ENCODE assay signal across 3 cellular contexts in the genomic region with DNA sequence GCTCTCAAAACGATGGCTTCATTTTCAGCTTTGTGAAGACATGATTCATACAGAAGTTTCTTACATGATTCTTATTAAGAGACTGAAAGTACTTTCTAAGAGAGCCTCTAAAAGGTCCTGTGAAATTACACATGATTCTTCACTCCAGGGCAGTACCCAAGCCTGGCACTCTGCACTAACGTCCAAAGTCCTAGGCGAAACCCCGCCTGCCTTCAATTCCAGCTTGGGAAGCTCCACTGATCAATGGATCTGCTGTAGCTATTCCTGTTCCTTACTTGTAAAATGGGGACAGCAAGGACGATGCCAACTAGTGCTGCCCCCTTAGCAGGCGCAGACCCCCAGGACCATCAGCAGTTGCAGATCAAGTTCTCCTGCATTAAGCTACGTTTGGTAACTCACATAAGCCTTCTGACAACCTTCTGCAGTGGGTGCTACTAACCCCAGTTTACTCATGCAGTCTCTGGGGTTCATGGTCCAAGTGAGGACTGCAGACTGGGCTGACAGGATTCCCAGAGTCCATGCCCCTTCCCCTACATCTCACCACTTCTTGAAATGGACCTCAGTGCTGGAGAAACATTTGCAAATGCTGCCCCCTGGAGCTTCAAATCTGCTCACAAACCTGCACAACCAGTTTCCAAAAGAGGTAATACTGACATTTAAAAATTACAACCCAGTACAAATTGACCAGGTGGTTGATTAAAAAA.
TF ChIP-seq lines count a peak whose summit lies in the region.

No MANE protein-coding gene starts in this region.

TF ChIP-seq in IMR-90, 13 proteins besides CTCF, POLR2A, EP300 and RAD21:
- no peak for TF ChIP-seq FOS (IDR thresholded peaks at IDR 0.05; ENCODE audit: low read depth, low read length)
- no peak for TF ChIP-seq MAFK (IDR thresholded peaks at IDR 0.05; ENCODE audit: low read depth, low read length)
- no peak for TF ChIP-seq MAZ (IDR thresholded peaks at IDR 0.05; ENCODE audit: borderline replicate concordance, low read depth, low read length)
- no peak for TF ChIP-seq BHLHE40 (IDR thresholded peaks at IDR 0.05; ENCODE audit: low read depth, low read length)
- no peak for TF ChIP-seq RFX5 (IDR thresholded peaks at IDR 0.05; ENCODE audit: low read depth, low read length)
- peak; percentile 29; the same call in 1 of the 2 replicates for TF ChIP-seq SMC3 (IDR thresholded peaks at IDR 0.05; ENCODE audit: low read depth, low read length)
- TF ChIP-seq MXI1 (IDR thresholded peaks at IDR 0.05; ENCODE audit: borderline replicate concordance, low read depth, low read length) = no peak

TF ChIP-seq in GM12878, 131 proteins besides CTCF, POLR2A, EP300 and RAD21:
- peak; percentile 23; the same call in 1 of the 2 replicates for TF ChIP-seq SMC3 (IDR thresholded peaks at IDR 0.05; ENCODE audit: borderline replicate concordance, low read length)
- no peak for TF ChIP-seq NFYA (IDR thresholded peaks at IDR 0.05; ENCODE audit: borderline replicate concordance, low read depth, low read length)
- TF ChIP-seq ZNF24 (IDR thresholded peaks at IDR 0.05) = no peak
- no peak for TF ChIP-seq EGR1 (IDR thresholded peaks at IDR 0.05; ENCODE audit: borderline replicate concordance in 1 of 2, low read depth in 2 of 2, low read length in 2 of 2)
- no peak for TF ChIP-seq RB1 (IDR thresholded peaks at IDR 0.05; ENCODE audit: borderline replicate concordance)

TF ChIP-seq in liver, 16 proteins besides CTCF, POLR2A, EP300 and RAD21:
- TF ChIP-seq RXRA (IDR thresholded peaks at IDR 0.05) = peak; percentile 78 to 81
- TF ChIP-seq, protein P1, sequence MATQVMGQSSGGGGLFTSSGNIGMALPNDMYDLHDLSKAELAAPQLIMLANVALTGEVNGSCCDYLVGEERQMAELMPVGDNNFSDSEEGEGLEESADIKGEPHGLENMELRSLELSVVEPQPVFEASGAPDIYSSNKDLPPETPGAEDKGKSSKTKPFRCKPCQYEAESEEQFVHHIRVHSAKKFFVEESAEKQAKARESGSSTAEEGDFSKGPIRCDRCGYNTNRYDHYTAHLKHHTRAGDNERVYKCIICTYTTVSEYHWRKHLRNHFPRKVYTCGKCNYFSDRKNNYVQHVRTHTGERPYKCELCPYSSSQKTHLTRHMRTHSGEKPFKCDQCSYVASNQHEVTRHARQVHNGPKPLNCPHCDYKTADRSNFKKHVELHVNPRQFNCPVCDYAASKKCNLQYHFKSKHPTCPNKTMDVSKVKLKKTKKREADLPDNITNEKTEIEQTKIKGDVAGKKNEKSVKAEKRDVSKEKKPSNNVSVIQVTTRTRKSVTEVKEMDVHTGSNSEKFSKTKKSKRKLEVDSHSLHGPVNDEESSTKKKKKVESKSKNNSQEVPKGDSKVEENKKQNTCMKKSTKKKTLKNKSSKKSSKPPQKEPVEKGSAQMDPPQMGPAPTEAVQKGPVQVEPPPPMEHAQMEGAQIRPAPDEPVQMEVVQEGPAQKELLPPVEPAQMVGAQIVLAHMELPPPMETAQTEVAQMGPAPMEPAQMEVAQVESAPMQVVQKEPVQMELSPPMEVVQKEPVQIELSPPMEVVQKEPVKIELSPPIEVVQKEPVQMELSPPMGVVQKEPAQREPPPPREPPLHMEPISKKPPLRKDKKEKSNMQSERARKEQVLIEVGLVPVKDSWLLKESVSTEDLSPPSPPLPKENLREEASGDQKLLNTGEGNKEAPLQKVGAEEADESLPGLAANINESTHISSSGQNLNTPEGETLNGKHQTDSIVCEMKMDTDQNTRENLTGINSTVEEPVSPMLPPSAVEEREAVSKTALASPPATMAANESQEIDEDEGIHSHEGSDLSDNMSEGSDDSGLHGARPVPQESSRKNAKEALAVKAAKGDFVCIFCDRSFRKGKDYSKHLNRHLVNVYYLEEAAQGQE (IDR thresholded peaks at IDR 0.05) = peak; percentile 25
- TF ChIP-seq, protein P2, sequence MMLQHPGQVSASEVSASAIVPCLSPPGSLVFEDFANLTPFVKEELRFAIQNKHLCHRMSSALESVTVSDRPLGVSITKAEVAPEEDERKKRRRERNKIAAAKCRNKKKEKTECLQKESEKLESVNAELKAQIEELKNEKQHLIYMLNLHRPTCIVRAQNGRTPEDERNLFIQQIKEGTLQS (IDR thresholded peaks at IDR 0.05) = peak; percentile 10
- peak; percentile 91 for TF ChIP-seq HNF4G (IDR thresholded peaks at IDR 0.05)
- TF ChIP-seq, protein P3, sequence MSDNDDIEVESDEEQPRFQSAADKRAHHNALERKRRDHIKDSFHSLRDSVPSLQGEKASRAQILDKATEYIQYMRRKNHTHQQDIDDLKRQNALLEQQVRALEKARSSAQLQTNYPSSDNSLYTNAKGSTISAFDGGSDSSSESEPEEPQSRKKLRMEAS (IDR thresholded peaks at IDR 0.05) = peak; percentile 33
- TF ChIP-seq HNF4A (conservative IDR thresholded peaks at IDR 0.05) = peak; percentile 97 to 98
- TF ChIP-seq NR2F2 (IDR thresholded peaks at IDR 0.05) = no peak
- no peak for TF ChIP-seq FOXA2 (IDR thresholded peaks at IDR 0.05)
- no peak for TF ChIP-seq FOXA1 (IDR thresholded peaks at IDR 0.05)
- TF ChIP-seq EGR1 (IDR thresholded peaks at IDR 0.05; ENCODE audit: low read depth in 2 of 2) = no peak
- TF ChIP-seq JUND (IDR thresholded peaks at IDR 0.05) = peak in 1 of 2 donors; percentile 45
- peak; percentile 90 for TF ChIP-seq SP1 (IDR thresholded peaks at IDR 0.05)
- no peak for TF ChIP-seq TAF1 (conservative IDR thresholded peaks at IDR 0.05)
